ENCODE assay signal across 3 cellular contexts in genomic region chr5:8034852-8035251, GRCh38.
TF ChIP-seq lines count a peak whose summit lies in the region.

No MANE protein-coding gene starts in this region.

TF ChIP-seq in GM23338, 12 proteins besides CTCF, POLR2A, EP300 and RAD21 (continues in another document):
- TF ChIP-seq, protein P1, sequence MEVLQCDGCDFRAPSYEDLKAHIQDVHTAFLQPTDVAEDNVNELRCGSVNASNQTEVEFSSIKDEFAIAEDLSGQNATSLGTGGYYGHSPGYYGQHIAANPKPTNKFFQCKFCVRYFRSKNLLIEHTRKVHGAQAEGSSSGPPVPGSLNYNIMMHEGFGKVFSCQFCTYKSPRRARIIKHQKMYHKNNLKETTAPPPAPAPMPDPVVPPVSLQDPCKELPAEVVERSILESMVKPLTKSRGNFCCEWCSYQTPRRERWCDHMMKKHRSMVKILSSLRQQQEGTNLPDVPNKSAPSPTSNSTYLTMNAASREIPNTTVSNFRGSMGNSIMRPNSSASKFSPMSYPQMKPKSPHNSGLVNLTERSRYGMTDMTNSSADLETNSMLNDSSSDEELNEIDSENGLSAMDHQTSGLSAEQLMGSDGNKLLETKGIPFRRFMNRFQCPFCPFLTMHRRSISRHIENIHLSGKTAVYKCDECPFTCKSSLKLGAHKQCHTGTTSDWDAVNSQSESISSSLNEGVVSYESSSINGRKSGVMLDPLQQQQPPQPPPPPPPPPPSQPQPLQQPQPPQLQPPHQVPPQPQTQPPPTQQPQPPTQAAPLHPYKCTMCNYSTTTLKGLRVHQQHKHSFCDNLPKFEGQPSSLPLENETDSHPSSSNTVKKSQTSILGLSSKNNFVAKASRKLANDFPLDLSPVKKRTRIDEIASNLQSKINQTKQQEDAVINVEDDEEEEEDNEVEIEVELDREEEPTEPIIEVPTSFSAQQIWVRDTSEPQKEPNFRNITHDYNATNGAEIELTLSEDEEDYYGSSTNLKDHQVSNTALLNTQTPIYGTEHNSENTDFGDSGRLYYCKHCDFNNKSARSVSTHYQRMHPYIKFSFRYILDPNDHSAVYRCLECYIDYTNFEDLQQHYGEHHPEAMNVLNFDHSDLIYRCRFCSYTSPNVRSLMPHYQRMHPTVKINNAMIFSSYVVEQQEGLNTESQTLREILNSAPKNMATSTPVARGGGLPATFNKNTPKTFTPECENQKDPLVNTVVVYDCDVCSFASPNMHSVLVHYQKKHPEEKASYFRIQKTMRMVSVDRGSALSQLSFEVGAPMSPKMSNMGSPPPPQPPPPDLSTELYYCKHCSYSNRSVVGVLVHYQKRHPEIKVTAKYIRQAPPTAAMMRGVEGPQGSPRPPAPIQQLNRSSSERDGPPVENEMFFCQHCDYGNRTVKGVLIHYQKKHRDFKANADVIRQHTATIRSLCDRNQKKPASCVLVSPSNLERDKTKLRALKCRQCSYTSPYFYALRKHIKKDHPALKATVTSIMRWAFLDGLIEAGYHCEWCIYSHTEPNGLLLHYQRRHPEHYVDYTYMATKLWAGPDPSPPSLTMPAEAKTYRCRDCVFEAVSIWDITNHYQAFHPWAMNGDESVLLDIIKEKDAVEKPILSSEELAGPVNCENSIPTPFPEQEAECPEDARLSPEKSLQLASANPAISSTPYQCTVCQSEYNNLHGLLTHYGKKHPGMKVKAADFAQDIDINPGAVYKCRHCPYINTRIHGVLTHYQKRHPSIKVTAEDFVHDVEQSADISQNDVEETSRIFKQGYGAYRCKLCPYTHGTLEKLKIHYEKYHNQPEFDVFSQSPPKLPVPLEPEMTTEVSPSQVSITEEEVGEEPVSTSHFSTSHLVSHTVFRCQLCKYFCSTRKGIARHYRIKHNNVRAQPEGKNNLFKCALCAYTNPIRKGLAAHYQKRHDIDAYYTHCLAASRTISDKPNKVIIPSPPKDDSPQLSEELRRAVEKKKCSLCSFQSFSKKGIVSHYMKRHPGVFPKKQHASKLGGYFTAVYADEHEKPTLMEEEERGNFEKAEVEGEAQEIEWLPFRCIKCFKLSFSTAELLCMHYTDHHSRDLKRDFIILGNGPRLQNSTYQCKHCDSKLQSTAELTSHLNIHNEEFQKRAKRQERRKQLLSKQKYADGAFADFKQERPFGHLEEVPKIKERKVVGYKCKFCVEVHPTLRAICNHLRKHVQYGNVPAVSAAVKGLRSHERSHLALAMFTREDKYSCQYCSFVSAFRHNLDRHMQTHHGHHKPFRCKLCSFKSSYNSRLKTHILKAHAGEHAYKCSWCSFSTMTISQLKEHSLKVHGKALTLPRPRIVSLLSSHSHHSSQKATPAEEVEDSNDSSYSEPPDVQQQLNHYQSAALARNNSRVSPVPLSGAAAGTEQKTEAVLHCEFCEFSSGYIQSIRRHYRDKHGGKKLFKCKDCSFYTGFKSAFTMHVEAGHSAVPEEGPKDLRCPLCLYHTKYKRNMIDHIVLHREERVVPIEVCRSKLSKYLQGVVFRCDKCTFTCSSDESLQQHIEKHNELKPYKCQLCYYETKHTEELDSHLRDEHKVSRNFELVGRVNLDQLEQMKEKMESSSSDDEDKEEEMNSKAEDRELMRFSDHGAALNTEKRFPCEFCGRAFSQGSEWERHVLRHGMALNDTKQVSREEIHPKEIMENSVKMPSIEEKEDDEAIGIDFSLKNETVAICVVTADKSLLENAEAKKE (CRISPR knock-in tag; IDR thresholded peaks at IDR 0.05) = no peak
- no peak for TF ChIP-seq ZNF114 (CRISPR knock-in tag; IDR thresholded peaks at IDR 0.05)
- no peak for TF ChIP-seq ZNF331 (CRISPR knock-in tag; IDR thresholded peaks at IDR 0.05; ENCODE audit: low read depth)
- TF ChIP-seq EZH2 (IDR thresholded peaks at IDR 0.05; ENCODE audit: low read depth, unreplicated experiment) = no peak
- TF ChIP-seq JUNB (IDR thresholded peaks at IDR 0.05; ENCODE audit: unreplicated experiment) = no peak

TF ChIP-seq in WTC11, 78 proteins besides CTCF, POLR2A, EP300 and RAD21:
- TF ChIP-seq OVOL2 (CRISPR knock-in tag; IDR thresholded peaks at IDR 0.05; ENCODE audit: borderline replicate concordance) (no peak), MYBL2 (CRISPR knock-in tag; IDR thresholded peaks at IDR 0.05) (no peak), TEAD4 (CRISPR knock-in tag; IDR thresholded peaks at IDR 0.05) (no peak), ZNF396 (CRISPR knock-in tag; IDR thresholded peaks at IDR 0.05; ENCODE audit: borderline replicate concordance) (no peak)
- TF ChIP-seq, protein P2, sequence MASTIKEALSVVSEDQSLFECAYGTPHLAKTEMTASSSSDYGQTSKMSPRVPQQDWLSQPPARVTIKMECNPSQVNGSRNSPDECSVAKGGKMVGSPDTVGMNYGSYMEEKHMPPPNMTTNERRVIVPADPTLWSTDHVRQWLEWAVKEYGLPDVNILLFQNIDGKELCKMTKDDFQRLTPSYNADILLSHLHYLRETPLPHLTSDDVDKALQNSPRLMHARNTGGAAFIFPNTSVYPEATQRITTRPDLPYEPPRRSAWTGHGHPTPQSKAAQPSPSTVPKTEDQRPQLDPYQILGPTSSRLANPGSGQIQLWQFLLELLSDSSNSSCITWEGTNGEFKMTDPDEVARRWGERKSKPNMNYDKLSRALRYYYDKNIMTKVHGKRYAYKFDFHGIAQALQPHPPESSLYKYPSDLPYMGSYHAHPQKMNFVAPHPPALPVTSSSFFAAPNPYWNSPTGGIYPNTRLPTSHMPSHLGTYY (CRISPR knock-in tag; IDR thresholded peaks at IDR 0.05) = no peak

TF ChIP-seq in H1, 55 proteins besides CTCF, POLR2A, EP300 and RAD21:
- no peak for TF ChIP-seq TEAD4 (IDR thresholded peaks at IDR 0.05; ENCODE audit: low read depth, low read length)
- TF ChIP-seq POU5F1 (IDR thresholded peaks at IDR 0.05; ENCODE audit: low read depth, low read length) = no peak
- TF ChIP-seq NANOG (IDR thresholded peaks at IDR 0.05; ENCODE audit: insufficient read depth, low read depth, low read length, poor library complexity, severe bottlenecking) = no peak
- TF ChIP-seq CTBP2 (IDR thresholded peaks at IDR 0.05; ENCODE audit: borderline replicate concordance, insufficient read depth, insufficient read length, low read length) = no peak
- TF ChIP-seq SP1 (IDR thresholded peaks at IDR 0.05; ENCODE audit: low read depth, low read length) = no peak
- no peak for TF ChIP-seq SIX5 (IDR thresholded peaks at IDR 0.05; ENCODE audit: low read depth, low read length)
- TF ChIP-seq PHF8 (conservative IDR thresholded peaks at IDR 0.05; ENCODE audit: low read depth, low read length) = no peak
